In genomic region chr4:142817442-142817841, GRCh38 we compare ENCODE assay signal across 8 cellular contexts. TPM values are rescaled to one million over a fixed set of nuclear protein-coding genes. Genes with fewer than 3 reads are reported as not detected.
DNase-seq lines count a peak whose midpoint lies in the region; ATAC-seq and TF ChIP-seq lines count a peak whose summit lies in the region.

No MANE protein-coding gene starts in this region.

- no peak overlapping the region for H3K4me3 Mint-ChIP-seq in activated CD4-positive, alpha-beta memory T cell treated with anti-CD3 and anti-CD28 coated beads for 36 hours

- H3K9me3 ChIP-seq in thoracic aorta, result no peaks in the 10 kb centered on the region

- no peaks in the 10 kb centered on the region for H3K27me3 ChIP-seq in thoracic aorta (replicated peaks; ENCODE audit: insufficient read depth)

- H3K4me3 ChIP-seq in thoracic aorta, result peak overlapping the region; percentile 59

- peaks cover 20% of the 10 kb centered on the region for H3K4me1 Mint-ChIP-seq in activated CD4-positive, alpha-beta memory T cell treated with anti-CD3 and anti-CD28 coated beads for 36 hours (ENCODE audit: low read depth)

- peak overlapping the region; percentile 71 to 74 for H3K27ac ChIP-seq in thoracic aorta

- CTCF ChIA-PET in activated CD4-positive, alpha-beta memory T cell treated with anti-CD3 and anti-CD28 coated beads for 36 hours (lab: Charles Lee), result interaction anchor here (1.2 kb wide), 1 partner anchor 17 kb away, joined by 4 read pairs; no protein-coding TSS in a partner anchor

- peak; percentile 84 for ATAC-seq in left ventricle myocardium superior
- ATAC-seq in thoracic aorta (ENCODE audit: insufficient number of reproducible peaks, low FRiP score, low read depth), result peak; percentile 88

- H3K36me3 Mint-ChIP-seq in activated CD4-positive, alpha-beta memory T cell treated with anti-CD3 and anti-CD28 coated beads for 36 hours, result peaks cover 12% of the 10 kb centered on the region

- peaks cover 5% of the 10 kb centered on the region for H3K27me3 Mint-ChIP-seq in activated CD4-positive, alpha-beta memory T cell treated with anti-CD3 and anti-CD28 coated beads for 36 hours

- peak; percentile 30 for DNase-seq in activated T-cell treated with anti-CD3 and anti-CD28 coated beads for 24 hours (ENCODE audit: low read depth)
- no peak for DNase-seq in activated T-cell treated with anti-CD3 and anti-CD28 coated beads for 4 hours
- peak; percentile 70 for DNase-seq in activated CD4-positive, alpha-beta memory T cell treated with anti-CD3 and anti-CD28 coated beads for 36 hours
- DNase-seq in left ventricle myocardium superior, result no peak
- no peak for DNase-seq in thoracic aorta (ENCODE audit: low spot score)
- no peak for DNase-seq in posterior vena cava (ENCODE audit: low spot score)
- no peak for DNase-seq in midbrain (lab: John Stamatoyannopoulos, UW)
- no peak for DNase-seq in DMS153 treated with DMSO at 0.1 percent for 48 hours (lab: John Stamatoyannopoulos, UW; ENCODE audit: unreplicated experiment)

- H3K27ac Mint-ChIP-seq in activated CD4-positive, alpha-beta memory T cell treated with anti-CD3 and anti-CD28 coated beads for 36 hours, result peak overlapping the region; percentile 4

- POLR2A ChIA-PET in activated CD4-positive, alpha-beta memory T cell treated with anti-CD3 and anti-CD28 coated beads for 36 hours (lab: Charles Lee), result no interaction called here

- intact Hi-C loops in activated CD4-positive, alpha-beta memory T cell treated with anti-CD3 and anti-CD28 coated beads for 36 hours (cut with micrococcal nuclease), result loop anchor here (5.0 kb wide), 2 partner anchors 100 to 250 kb away; no protein-coding TSS in a partner anchor
- intact Hi-C loops in left ventricle myocardium superior (cut with micrococcal nuclease) (no loop called here), posterior vena cava (cut with DNase I) (no loop called here)

- peaks cover 11 to 37% of the 10 kb centered on the region in 2 donors for H3K4me1 ChIP-seq in thoracic aorta (ENCODE audit: control insufficient read depth in 1 of 2, low read depth in 2 of 2)

- H3K36me3 ChIP-seq in thoracic aorta, result no peaks in the 10 kb centered on the region

- H3K9me3 Mint-ChIP-seq in activated CD4-positive, alpha-beta memory T cell treated with anti-CD3 and anti-CD28 coated beads for 36 hours, result peaks cover 2% of the 10 kb centered on the region

- TF ChIP-seq CTCF in thoracic aorta (IDR thresholded peaks at IDR 0.05), result no peak

RNA-seq across cellular contexts. Expression of gene INPP4B, which starts 28.7 kb away (rescaled TPM):
- 10 to 100 TPM; 63.9 to 64.9 TPM for total RNA-seq in activated CD4-positive, alpha-beta memory T cell treated with anti-CD3 and anti-CD28 coated beads for 36 hours
- total RNA-seq in left ventricle myocardium superior, result 15.5 TPM
- 10 to 100 TPM; 21.1 to 30.4 TPM for total RNA-seq in thoracic aorta
- total RNA-seq in posterior vena cava, result 10 to 100 TPM; 24.9 to 25.7 TPM

Comparison
In these comparisons a context has a peak if more than half of its experiments do, and no peak if none do; other contexts are left out.
1. DNase-seq: peak in activated T-cell treated with anti-CD3 and anti-CD28 coated beads for 24 hours (single experiment) and activated CD4-positive, alpha-beta memory T cell treated with anti-CD3 and anti-CD28 coated beads for 36 hours (single experiment); none in activated T-cell treated with anti-CD3 and anti-CD28 coated beads for 4 hours (single experiment), left ventricle myocardium superior (single experiment), thoracic aorta (single experiment), posterior vena cava (single experiment), midbrain (single experiment) and DMS153 treated with DMSO at 0.1 percent for 48 hours (single experiment).